In the genomic region with DNA sequence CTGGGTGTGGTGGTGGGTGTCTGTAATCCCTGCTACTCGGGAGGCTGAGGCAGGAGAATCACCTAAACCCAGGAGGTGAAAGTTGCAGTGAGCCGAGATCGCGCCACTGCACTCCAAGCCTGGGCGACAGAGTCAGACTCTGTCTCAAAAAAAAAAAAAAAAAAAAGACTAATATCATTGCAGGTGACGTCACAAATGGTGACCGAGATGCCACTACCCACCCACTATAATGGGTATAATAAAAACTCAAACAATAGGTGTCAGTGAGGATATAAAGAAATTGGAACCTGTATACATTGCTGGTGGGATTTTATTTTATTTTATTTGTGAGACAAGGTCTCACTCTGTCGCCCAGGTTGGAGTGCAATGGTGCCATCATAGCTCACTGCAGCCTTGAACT, we compare ENCODE assay signal across 3 cellular contexts. TPM values are rescaled to one million over a fixed set of nuclear protein-coding genes. Genes with fewer than 3 reads are reported as not detected.
"Had no signal": no experiment of that assay in that cellular context is flagged by ENCODE, and none has a peak within 500 bp of the region (broad histone marks: within the 10 kb centered on the region; RNA-seq: fewer than 3 reads in every experiment).

No MANE protein-coding gene starts in this region.

RNA-seq across cellular contexts. Expression of gene DLK2, which starts 40.1 kb away (rescaled TPM):
- total RNA-seq: activated CD4-positive, alpha-beta T cell treated with anti-CD3 and anti-CD28 coated beads, Interleukin-2, amount 10 ng/mL, durations not matched to agents 7 days and 5 days; activated CD8-positive, alpha-beta memory T cell treated with anti-CD3 and anti-CD28 coated beads, Interleukin-2, amount 10 ng/mL, durations not matched to agents 7 days and 5 days; activated CD8-positive, alpha-beta T cell treated with anti-CD3 and anti-CD28 coated beads, Interleukin-2, amount 10 ng/mL, durations not matched to agents 7 days and 5 days had no signal
